ENCODE assay signal across 1 cellular context in the genomic region with DNA sequence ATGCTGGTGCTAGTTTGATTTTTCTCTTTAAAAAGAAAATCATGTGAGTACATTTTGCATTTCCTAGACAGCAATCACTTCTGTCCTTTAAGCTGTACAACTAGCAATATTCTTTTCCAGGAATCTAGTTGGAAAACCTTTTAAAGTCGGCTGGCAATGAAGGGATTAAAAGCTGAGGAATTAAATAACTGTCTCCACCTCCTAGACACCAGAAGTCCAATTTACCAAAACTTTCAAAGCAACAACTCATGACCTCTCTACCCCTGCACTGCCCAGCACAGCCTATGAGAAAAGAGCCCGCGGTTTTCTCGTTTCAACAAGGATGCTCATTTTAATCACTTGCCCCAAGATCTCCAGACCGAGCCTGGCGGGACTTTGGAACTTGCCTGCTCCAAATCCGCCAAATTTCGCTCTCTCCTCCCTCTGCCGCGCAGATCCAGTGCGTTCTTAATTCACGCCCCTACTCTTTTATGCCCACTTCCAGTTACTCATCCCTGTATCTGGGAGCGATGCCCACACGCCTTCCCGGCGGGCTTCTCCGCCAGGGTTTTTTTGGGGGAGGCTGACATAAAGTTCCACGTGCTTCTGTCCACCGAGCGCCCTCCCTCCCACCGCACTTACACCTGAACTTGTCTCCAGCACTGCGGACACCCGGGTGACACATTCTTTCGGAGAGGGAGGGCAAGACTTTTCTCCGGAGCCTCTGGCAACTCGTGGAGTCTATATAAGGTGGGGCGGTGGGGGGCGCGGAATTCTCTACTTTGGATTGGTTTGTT.
TF ChIP-seq lines count a peak whose summit lies in the region.

No MANE protein-coding gene starts in this region.

TF ChIP-seq in H1, 55 proteins besides CTCF, POLR2A, EP300 and RAD21:
- peak; percentile 34 for TF ChIP-seq KDM4A (IDR thresholded peaks at IDR 0.05; ENCODE audit: low read depth, low read length, severe bottlenecking)
- TF ChIP-seq RNF2 (IDR thresholded peaks at IDR 0.05; ENCODE audit: borderline replicate concordance, low read depth, low read length, missing control alignments, poor library complexity, severe bottlenecking) = peak; percentile 45
- TF ChIP-seq SIN3A (conservative IDR thresholded peaks at IDR 0.05 in 1 of 2, IDR thresholded peaks at IDR 0.05 in 1 of 2; ENCODE audit: low read depth in 1 of 2, low read length in 2 of 2) = peak in 1 of 2 experiments; percentile 69; a peak in 1 of 4 replicates
- no peak for TF ChIP-seq CHD1 (IDR thresholded peaks at IDR 0.05; ENCODE audit: low read depth, low read length)
- TF ChIP-seq, protein P1, sequence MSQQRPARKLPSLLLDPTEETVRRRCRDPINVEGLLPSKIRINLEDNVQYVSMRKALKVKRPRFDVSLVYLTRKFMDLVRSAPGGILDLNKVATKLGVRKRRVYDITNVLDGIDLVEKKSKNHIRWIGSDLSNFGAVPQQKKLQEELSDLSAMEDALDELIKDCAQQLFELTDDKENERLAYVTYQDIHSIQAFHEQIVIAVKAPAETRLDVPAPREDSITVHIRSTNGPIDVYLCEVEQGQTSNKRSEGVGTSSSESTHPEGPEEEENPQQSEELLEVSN (IDR thresholded peaks at IDR 0.05) = peak; percentile 65
- TF ChIP-seq, protein P2, sequence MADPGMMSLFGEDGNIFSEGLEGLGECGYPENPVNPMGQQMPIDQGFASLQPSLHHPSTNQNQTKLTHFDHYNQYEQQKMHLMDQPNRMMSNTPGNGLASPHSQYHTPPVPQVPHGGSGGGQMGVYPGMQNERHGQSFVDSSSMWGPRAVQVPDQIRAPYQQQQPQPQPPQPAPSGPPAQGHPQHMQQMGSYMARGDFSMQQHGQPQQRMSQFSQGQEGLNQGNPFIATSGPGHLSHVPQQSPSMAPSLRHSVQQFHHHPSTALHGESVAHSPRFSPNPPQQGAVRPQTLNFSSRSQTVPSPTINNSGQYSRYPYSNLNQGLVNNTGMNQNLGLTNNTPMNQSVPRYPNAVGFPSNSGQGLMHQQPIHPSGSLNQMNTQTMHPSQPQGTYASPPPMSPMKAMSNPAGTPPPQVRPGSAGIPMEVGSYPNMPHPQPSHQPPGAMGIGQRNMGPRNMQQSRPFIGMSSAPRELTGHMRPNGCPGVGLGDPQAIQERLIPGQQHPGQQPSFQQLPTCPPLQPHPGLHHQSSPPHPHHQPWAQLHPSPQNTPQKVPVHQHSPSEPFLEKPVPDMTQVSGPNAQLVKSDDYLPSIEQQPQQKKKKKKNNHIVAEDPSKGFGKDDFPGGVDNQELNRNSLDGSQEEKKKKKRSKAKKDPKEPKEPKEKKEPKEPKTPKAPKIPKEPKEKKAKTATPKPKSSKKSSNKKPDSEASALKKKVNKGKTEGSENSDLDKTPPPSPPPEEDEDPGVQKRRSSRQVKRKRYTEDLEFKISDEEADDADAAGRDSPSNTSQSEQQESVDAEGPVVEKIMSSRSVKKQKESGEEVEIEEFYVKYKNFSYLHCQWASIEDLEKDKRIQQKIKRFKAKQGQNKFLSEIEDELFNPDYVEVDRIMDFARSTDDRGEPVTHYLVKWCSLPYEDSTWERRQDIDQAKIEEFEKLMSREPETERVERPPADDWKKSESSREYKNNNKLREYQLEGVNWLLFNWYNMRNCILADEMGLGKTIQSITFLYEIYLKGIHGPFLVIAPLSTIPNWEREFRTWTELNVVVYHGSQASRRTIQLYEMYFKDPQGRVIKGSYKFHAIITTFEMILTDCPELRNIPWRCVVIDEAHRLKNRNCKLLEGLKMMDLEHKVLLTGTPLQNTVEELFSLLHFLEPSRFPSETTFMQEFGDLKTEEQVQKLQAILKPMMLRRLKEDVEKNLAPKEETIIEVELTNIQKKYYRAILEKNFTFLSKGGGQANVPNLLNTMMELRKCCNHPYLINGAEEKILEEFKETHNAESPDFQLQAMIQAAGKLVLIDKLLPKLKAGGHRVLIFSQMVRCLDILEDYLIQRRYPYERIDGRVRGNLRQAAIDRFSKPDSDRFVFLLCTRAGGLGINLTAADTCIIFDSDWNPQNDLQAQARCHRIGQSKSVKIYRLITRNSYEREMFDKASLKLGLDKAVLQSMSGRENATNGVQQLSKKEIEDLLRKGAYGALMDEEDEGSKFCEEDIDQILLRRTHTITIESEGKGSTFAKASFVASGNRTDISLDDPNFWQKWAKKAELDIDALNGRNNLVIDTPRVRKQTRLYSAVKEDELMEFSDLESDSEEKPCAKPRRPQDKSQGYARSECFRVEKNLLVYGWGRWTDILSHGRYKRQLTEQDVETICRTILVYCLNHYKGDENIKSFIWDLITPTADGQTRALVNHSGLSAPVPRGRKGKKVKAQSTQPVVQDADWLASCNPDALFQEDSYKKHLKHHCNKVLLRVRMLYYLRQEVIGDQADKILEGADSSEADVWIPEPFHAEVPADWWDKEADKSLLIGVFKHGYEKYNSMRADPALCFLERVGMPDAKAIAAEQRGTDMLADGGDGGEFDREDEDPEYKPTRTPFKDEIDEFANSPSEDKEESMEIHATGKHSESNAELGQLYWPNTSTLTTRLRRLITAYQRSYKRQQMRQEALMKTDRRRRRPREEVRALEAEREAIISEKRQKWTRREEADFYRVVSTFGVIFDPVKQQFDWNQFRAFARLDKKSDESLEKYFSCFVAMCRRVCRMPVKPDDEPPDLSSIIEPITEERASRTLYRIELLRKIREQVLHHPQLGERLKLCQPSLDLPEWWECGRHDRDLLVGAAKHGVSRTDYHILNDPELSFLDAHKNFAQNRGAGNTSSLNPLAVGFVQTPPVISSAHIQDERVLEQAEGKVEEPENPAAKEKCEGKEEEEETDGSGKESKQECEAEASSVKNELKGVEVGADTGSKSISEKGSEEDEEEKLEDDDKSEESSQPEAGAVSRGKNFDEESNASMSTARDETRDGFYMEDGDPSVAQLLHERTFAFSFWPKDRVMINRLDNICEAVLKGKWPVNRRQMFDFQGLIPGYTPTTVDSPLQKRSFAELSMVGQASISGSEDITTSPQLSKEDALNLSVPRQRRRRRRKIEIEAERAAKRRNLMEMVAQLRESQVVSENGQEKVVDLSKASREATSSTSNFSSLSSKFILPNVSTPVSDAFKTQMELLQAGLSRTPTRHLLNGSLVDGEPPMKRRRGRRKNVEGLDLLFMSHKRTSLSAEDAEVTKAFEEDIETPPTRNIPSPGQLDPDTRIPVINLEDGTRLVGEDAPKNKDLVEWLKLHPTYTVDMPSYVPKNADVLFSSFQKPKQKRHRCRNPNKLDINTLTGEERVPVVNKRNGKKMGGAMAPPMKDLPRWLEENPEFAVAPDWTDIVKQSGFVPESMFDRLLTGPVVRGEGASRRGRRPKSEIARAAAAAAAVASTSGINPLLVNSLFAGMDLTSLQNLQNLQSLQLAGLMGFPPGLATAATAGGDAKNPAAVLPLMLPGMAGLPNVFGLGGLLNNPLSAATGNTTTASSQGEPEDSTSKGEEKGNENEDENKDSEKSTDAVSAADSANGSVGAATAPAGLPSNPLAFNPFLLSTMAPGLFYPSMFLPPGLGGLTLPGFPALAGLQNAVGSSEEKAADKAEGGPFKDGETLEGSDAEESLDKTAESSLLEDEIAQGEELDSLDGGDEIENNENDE (IDR thresholded peaks at IDR 0.05; ENCODE audit: insufficient replicate concordance, low read length) = no peak
- peak; percentile 55; the same call in 1 of the 2 replicates for TF ChIP-seq SUZ12 (IDR thresholded peaks at IDR 0.05; ENCODE audit: low read length)
- TF ChIP-seq, protein P3, sequence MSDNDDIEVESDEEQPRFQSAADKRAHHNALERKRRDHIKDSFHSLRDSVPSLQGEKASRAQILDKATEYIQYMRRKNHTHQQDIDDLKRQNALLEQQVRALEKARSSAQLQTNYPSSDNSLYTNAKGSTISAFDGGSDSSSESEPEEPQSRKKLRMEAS (IDR thresholded peaks at IDR 0.05) = peak; percentile 54
